In the genomic region with DNA sequence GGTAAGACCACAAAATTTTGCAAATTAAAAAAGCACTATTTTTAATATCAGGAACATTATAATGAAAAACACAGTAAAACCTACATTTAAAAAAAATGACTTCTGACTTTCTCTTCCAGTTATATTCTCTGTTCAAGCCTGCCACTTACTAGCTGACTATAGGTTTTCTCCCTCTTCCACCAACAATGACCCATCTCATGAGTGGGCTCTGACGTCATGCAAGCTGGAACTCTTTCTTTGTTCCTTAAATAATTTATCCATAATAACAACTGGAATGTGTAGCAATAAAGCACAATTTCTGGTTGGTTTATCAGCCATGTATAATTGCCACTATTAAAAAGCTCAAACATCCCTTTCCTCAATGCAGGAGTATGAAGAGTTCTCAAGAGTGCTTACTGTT, we compare ENCODE assay signal across 30 cellular contexts.
DNase-seq lines count a peak whose midpoint lies in the region; ATAC-seq, FAIRE-seq and TF ChIP-seq lines count a peak whose summit lies in the region.
"Had no signal": no experiment of that assay in that cellular context is flagged by ENCODE, and none has a peak within 500 bp of the region (broad histone marks: within the 10 kb centered on the region; RNA-seq: fewer than 3 reads in every experiment).

No MANE protein-coding gene starts in this region.

- H3K4me1 ChIP-seq in HepG2 (ENCODE audit: insufficient read depth, low read length), result no peaks in the 10 kb centered on the region
- no peaks in the 10 kb centered on the region for H3K4me1 ChIP-seq in right lobe of liver
- no peaks in the 10 kb centered on the region for H3K4me1 ChIP-seq in effector memory CD4-positive, alpha-beta T cell (ENCODE audit: control insufficient read depth, insufficient read depth, low read length, poor library complexity, severe bottlenecking)
- H3K4me1 ChIP-seq: A549; BE2C; BLaER1; BLaER1 treated with 17β-estradiol and CSF1 and Interleukin-3, amounts not matched to agents 10 nM and 100 nM; Caco-2 had no signal

- ATAC-seq in HepG2 (no peak), right lobe of liver (no peak)
- ATAC-seq: A549; CD8-positive, alpha-beta T cell had no signal

- H3K4me3 ChIP-seq in HepG2 (replicated peaks in 1 of 3; ENCODE audit: insufficient read depth in 1 of 3, low read depth in 2 of 3, low read length in 3 of 3), result no peak overlapping the region
- H3K4me3 ChIP-seq in right lobe of liver, result no peak overlapping the region
- H3K4me3 ChIP-seq in effector memory CD4-positive, alpha-beta T cell (ENCODE audit: insufficient read depth, low read depth, low read length, poor library complexity, severe bottlenecking), result no peak overlapping the region
- H3K4me3 ChIP-seq: A549; BLaER1; BLaER1 treated with 17β-estradiol and CSF1 and Interleukin-3, amounts not matched to agents 10 nM and 100 nM had no signal

- 0% methylated on average over 1 of the region's 1 CpG for WGBS in HepG2 (ENCODE audit: low lambda C conversion rate)
- WGBS in right lobe of liver (ENCODE audit: insufficient coverage, low coverage, low lambda C conversion rate, missing lambda C conversion rate), result 47% methylated on average over 1 of the region's 1 CpG

- POLR2A ChIA-PET in HepG2 (lab: Yijun Ruan, JAX), result no interaction called here

- TF ChIP-seq EP300 in HepG2 (IDR thresholded peaks at IDR 0.05; ENCODE audit: low read depth in 2 of 2, low read length in 2 of 2), result no peak
- no peak for TF ChIP-seq EP300 in HepG2 (CRISPR knock-in tag; IDR thresholded peaks at IDR 0.05; ENCODE audit: borderline replicate concordance)

- no peak for TF ChIP-seq CTCF in HepG2 (CRISPR knock-in tag; IDR thresholded peaks at IDR 0.05)
- TF ChIP-seq CTCF in right lobe of liver (IDR thresholded peaks at IDR 0.05), result no peak

- CTCF ChIA-PET in HepG2 (lab: Yijun Ruan, JAX; ENCODE audit: low intra/inter-chr PET ratio, low total read pairs), result no interaction called here

- no peaks in the 10 kb centered on the region for H4K20me1 ChIP-seq in HepG2 (ENCODE audit: insufficient read depth, low read length)
- H4K20me1 ChIP-seq: BLaER1; BLaER1 treated with 17β-estradiol and CSF1 and Interleukin-3, amounts not matched to agents 10 nM and 100 nM had no signal

- H3K9me3 ChIP-seq in HepG2 (ENCODE audit: low read length) (peaks cover 39% of the 10 kb centered on the region), right lobe of liver (peaks cover 0 to 4% (median 0%) of the 10 kb centered on the region in 4 donors)
- H3K9me3 ChIP-seq in effector memory CD4-positive, alpha-beta T cell (ENCODE audit: control insufficient read depth, low read length), result no peaks in the 10 kb centered on the region
- H3K9me3 ChIP-seq: A549, BE2C had no signal

- H3K27ac ChIP-seq in HepG2 (ENCODE audit: extremely low read length, insufficient read depth, low read length), result no peak overlapping the region
- H3K27ac ChIP-seq in right lobe of liver, result no peak overlapping the region
- H3K27ac ChIP-seq in effector memory CD4-positive, alpha-beta T cell (ENCODE audit: insufficient read depth, low read length, poor library complexity, severe bottlenecking), result no peak overlapping the region
- H3K27ac ChIP-seq: 22Rv1; A549; BLaER1; BLaER1 treated with 17β-estradiol and CSF1 and Interleukin-3, amounts not matched to agents 10 nM and 100 nM; C4-2B had no signal

- in situ Hi-C loops in HepG2 (cut with HindIII; ENCODE audit: extremely low pct_ligation_motif_present, low pct_unique_long_range_greater_than_20kb), result no loop called here

- intact Hi-C loops in HepG2 (cut with micrococcal nuclease; ENCODE audit: unreplicated experiment) (no loop called here), right lobe of liver (cut with DNase I) (no loop called here)

- no peaks in the 10 kb centered on the region for H3K79me2 ChIP-seq in HepG2 (ENCODE audit: insufficient read depth, low read length)

- DNase-seq in HepG2 (ENCODE audit: low spot score) (no peak), right lobe of liver (no peak), foreskin melanocyte (peak; percentile 31)
- DNase-seq in effector memory CD4-positive, alpha-beta T cell, result no peak
- DNase-seq: 8988T; ACHN; AML-193; BE2C; C1 segment of cervical spinal cord; Caco-2; Calu3; CD4-positive, alpha-beta memory T cell; CD4-positive, alpha-beta T cell; CD4-positive, CD25-positive, alpha-beta regulatory T cell; CD8-positive, alpha-beta memory T cell; CD8-positive, alpha-beta T cell; COR-L47; DMS 273 treated with DMSO at 0.1 percent for 48 hours; DMS153; DMS53; DMS79; DMS79 treated with DMSO at 0.1 percent for 48 hours; DND-41; EL had no signal

- TF ChIP-seq RAD21 in HepG2 (CRISPR knock-in tag; IDR thresholded peaks at IDR 0.05), result no peak

- no peak overlapping the region for H3K9ac ChIP-seq in HepG2 (ENCODE audit: insufficient read depth, low read depth, low read length)
- H3K9ac ChIP-seq: BLaER1; BLaER1 treated with 17β-estradiol and CSF1 and Interleukin-3, amounts not matched to agents 10 nM and 100 nM had no signal

- no peaks in the 10 kb centered on the region for H3K36me3 ChIP-seq in HepG2 (replicated peaks in 1 of 2; ENCODE audit: control insufficient read depth in 1 of 2, insufficient read depth in 2 of 2, low read length in 2 of 2)
- no peaks in the 10 kb centered on the region for H3K36me3 ChIP-seq in right lobe of liver
- no peaks in the 10 kb centered on the region for H3K36me3 ChIP-seq in effector memory CD4-positive, alpha-beta T cell (ENCODE audit: control insufficient read depth, insufficient read depth, low read length)
- H3K36me3 ChIP-seq: BE2C; BLaER1; BLaER1 treated with 17β-estradiol and CSF1 and Interleukin-3, amounts not matched to agents 10 nM and 100 nM had no signal

- TF ChIP-seq POLR2A in HepG2 (IDR thresholded peaks at IDR 0.05; ENCODE audit: insufficient read depth in 1 of 2, low read depth in 2 of 2, low read length in 2 of 2) (no peak), right lobe of liver (IDR thresholded peaks at IDR 0.05) (no peak)

- no peak for FAIRE-seq in HepG2 (lab: Jason Lieb, UNC)
- FAIRE-seq: A549, D721Med had no signal

- no peak overlapping the region for H3K4me2 ChIP-seq in HepG2 (ENCODE audit: low read depth, low read length)
- H3K4me2 ChIP-seq: A549; BLaER1; BLaER1 treated with 17β-estradiol and CSF1 and Interleukin-3, amounts not matched to agents 10 nM and 100 nM had no signal

- no peak overlapping the region for H2AFZ ChIP-seq in HepG2 (ENCODE audit: low read length)

- BruUV-seq in HepG2 (replicated peaks; lab: Mats Ljungman, UMichigan), result no TSS peak

- H3K27me3 ChIP-seq in HepG2 (ENCODE audit: control insufficient read depth in 1 of 2, insufficient read depth in 2 of 2, low read length in 2 of 2) (no peaks in the 10 kb centered on the region), right lobe of liver (no peaks in the 10 kb centered on the region)
- no peaks in the 10 kb centered on the region for H3K27me3 ChIP-seq in effector memory CD4-positive, alpha-beta T cell (replicated peaks; ENCODE audit: control insufficient read depth, insufficient read depth, low read length, poor library complexity, severe bottlenecking)
- H3K27me3 ChIP-seq: BE2C; BLaER1; BLaER1 treated with 17β-estradiol and CSF1 and Interleukin-3, amounts not matched to agents 10 nM and 100 nM had no signal

TF ChIP-seq in HepG2, 621 proteins besides CTCF, POLR2A, EP300 and RAD21:
- TF ChIP-seq, protein P1, sequence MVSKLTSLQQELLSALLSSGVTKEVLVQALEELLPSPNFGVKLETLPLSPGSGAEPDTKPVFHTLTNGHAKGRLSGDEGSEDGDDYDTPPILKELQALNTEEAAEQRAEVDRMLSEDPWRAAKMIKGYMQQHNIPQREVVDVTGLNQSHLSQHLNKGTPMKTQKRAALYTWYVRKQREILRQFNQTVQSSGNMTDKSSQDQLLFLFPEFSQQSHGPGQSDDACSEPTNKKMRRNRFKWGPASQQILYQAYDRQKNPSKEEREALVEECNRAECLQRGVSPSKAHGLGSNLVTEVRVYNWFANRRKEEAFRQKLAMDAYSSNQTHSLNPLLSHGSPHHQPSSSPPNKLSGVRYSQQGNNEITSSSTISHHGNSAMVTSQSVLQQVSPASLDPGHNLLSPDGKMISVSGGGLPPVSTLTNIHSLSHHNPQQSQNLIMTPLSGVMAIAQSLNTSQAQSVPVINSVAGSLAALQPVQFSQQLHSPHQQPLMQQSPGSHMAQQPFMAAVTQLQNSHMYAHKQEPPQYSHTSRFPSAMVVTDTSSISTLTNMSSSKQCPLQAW (CRISPR knock-in tag; IDR thresholded peaks at IDR 0.05), result no peak
- peak; percentile 71 for TF ChIP-seq ATF7 (IDR thresholded peaks at IDR 0.05)
- TF ChIP-seq ATF7 (CRISPR knock-in tag; IDR thresholded peaks at IDR 0.05), result no peak
- TF ChIP-seq CREB1 (IDR thresholded peaks at IDR 0.05), result peak; percentile 92
- TF ChIP-seq CREB1 (CRISPR knock-in tag; IDR thresholded peaks at IDR 0.05), result no peak
TF ChIP-seq in HepG2: peak in this region for 2.
